ENCODE assay signal across 9 cellular contexts in the genomic region with DNA sequence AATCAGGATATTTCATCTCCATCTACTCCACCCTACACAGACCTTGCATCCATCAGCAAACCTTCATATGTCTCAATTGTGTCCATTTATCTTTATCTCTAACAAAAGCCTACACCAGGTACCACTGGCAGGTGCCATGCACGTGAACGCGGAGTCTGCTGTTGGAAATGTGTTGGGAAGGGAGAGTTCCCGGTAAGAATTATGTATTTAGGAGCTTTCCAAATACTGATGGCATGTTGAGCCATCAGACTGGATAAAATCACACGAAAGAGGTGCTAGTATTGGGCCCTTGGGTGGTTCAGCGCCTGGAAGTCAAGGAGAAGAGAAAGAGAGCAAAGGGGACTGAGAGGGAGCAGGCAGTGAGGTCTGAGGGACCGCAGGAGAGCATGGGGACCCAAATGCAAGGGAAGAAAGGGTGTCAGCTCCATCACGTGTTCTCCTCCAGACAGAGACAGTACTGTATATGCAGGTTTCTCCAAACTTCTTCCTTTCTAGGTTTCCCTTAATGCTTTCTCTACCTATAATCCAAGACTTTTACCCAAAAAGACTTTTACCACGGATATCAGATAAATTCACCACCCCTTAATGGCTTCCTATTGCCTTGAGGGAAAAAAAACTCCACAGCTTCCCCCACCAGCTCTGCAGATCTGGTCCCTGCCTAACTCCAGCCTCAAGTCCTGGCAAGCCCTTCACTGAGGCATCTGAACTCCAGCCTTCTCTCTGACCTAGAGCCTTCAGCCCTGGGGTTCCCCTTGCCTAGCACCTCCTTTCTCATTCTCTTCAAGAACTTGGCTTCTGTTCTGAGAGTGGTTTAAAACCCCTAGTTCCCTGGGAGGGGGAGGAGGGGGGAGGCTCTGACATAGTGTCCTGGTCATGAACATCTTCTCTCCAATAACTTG. TPM values are rescaled to one million over a fixed set of nuclear protein-coding genes. Genes with fewer than 3 reads are reported as not detected.
A peak's percentile ranks its signal among the peaks of the same experiment; 100 is the strongest.
DNase-seq lines count a peak whose midpoint lies in the region; ATAC-seq and TF ChIP-seq lines count a peak whose summit lies in the region.
"Had no signal": no experiment of that assay in that cellular context is flagged by ENCODE, and none has a peak within 500 bp of the region (broad histone marks: within the 10 kb centered on the region; RNA-seq: fewer than 3 reads in every experiment).

No MANE protein-coding gene starts in this region.

- POLR2A ChIA-PET in WTC11 (lab: Charles Lee) = no interaction called here
- POLR2A ChIA-PET in GM10248 (lab: Yijun Ruan, JAX) = interaction anchor here (0.5 kb wide), 1 partner anchor 27 kb away, joined by 5 read pairs; no protein-coding TSS in a partner anchor

- H3K4me1 ChIP-seq in foreskin keratinocyte = peaks cover 19% of the 10 kb centered on the region
- H3K4me1 ChIP-seq in tibial artery = peaks cover 0 to 11% (median 6%) of the 10 kb centered on the region in 4 donors

- peak; percentile 74 for DNase-seq in activated naive CD4-positive, alpha-beta T cell treated with anti-CD3 and anti-CD28 coated beads for 36 hours
- DNase-seq in activated naive CD4-positive, alpha-beta T cell treated with anti-CD3 and anti-CD28 coated beads, Interleukin-2, amount 50 U/mL, for 16 hours = no peak
- no peak for DNase-seq in WTC11 (ENCODE audit: low spot score)
- peak in 1 of 2 donors; percentile 45 for DNase-seq in foreskin keratinocyte
- DNase-seq in tibial artery = peak; percentile 10 to 45
- DNase-seq in NCI-H2107 (lab: John Stamatoyannopoulos, UW) = no peak
- DNase-seq in HPDE6-E6E7 (ENCODE audit: extremely low spot score) = no peak
- DNase-seq in GM10248 (ENCODE audit: extremely low spot score) = no peak
- DNase-seq: activated CD4-positive, CD25-positive, alpha-beta regulatory T cell had no signal

- no peak for ATAC-seq in WTC11
- ATAC-seq in foreskin keratinocyte = peak; percentile 16

- CTCF ChIA-PET in activated naive CD4-positive, alpha-beta T cell treated with anti-CD3 and anti-CD28 coated beads for 36 hours (lab: Charles Lee) = interaction anchor here (1.2 kb wide), 1 partner anchor 12 kb away, joined by 3 read pairs; no protein-coding TSS in a partner anchor
- CTCF ChIA-PET in WTC11 (lab: Charles Lee) = interaction anchor here (1.1 kb wide), 1 partner anchor 13 kb away, joined by 3 read pairs; no protein-coding TSS in a partner anchor
- CTCF ChIA-PET in GM10248 (lab: Yijun Ruan, JAX) = interaction anchor here (0.9 to 1.8 kb wide), 4 partner anchors 12 to 17 kb away, joined by 3 to 5 read pairs (median 4); no protein-coding TSS in a partner anchor

- TF ChIP-seq CTCF in WTC11 (IDR thresholded peaks at IDR 0.05) (no peak), foreskin keratinocyte (conservative IDR thresholded peaks at IDR 0.05) (no peak), tibial artery (IDR thresholded peaks at IDR 0.05) (no peak), GM10248 (IDR thresholded peaks at IDR 0.05; ENCODE audit: control extremely low read depth, extremely low read depth, low read depth, missing control alignments) (no peak)

- H3K27me3 Mint-ChIP-seq in activated naive CD4-positive, alpha-beta T cell treated with anti-CD3 and anti-CD28 coated beads for 36 hours (ENCODE audit: low read depth) = no peaks in the 10 kb centered on the region
- no peaks in the 10 kb centered on the region for H3K27me3 Mint-ChIP-seq in WTC11 (ENCODE audit: low read depth)

- no peaks in the 10 kb centered on the region for H3K9me3 Mint-ChIP-seq in activated naive CD4-positive, alpha-beta T cell treated with anti-CD3 and anti-CD28 coated beads for 36 hours
- no peaks in the 10 kb centered on the region for H3K9me3 Mint-ChIP-seq in WTC11

- H3K36me3 ChIP-seq in tibial artery = no peaks in the 10 kb centered on the region

- H3K36me3 Mint-ChIP-seq in activated naive CD4-positive, alpha-beta T cell treated with anti-CD3 and anti-CD28 coated beads for 36 hours (ENCODE audit: low read depth) = peaks cover 3% of the 10 kb centered on the region
- no peaks in the 10 kb centered on the region for H3K36me3 Mint-ChIP-seq in WTC11

- peak overlapping the region; percentile 77 for H3K27ac Mint-ChIP-seq in activated naive CD4-positive, alpha-beta T cell treated with anti-CD3 and anti-CD28 coated beads for 36 hours
- peak overlapping the region; percentile 28 for H3K27ac Mint-ChIP-seq in WTC11

- H3K4me1 Mint-ChIP-seq in activated naive CD4-positive, alpha-beta T cell treated with anti-CD3 and anti-CD28 coated beads for 36 hours (ENCODE audit: low read depth) = peaks cover 44% of the 10 kb centered on the region
- peaks cover 50% of the 10 kb centered on the region for H3K4me1 Mint-ChIP-seq in WTC11

- no peak overlapping the region for H3K4me3 ChIP-seq in tibial artery

- H3K27ac ChIP-seq in foreskin keratinocyte = no peak overlapping the region
- H3K27ac ChIP-seq in tibial artery = no peak overlapping the region

- intact Hi-C loops in activated naive CD4-positive, alpha-beta T cell treated with anti-CD3 and anti-CD28 coated beads for 36 hours (cut with micrococcal nuclease) = loop anchor here (1.0 to 10.0 kb wide), 4 partner anchors 11 to 686 kb away; no protein-coding TSS in a partner anchor
- intact Hi-C loops in tibial artery (cut with DNase I; ENCODE audit: low total_unique reads) = no loop called here

- H3K27me3 ChIP-seq in foreskin keratinocyte = no peaks in the 10 kb centered on the region
- no peaks in the 10 kb centered on the region for H3K27me3 ChIP-seq in tibial artery

- H3K4me3 Mint-ChIP-seq in activated naive CD4-positive, alpha-beta T cell treated with anti-CD3 and anti-CD28 coated beads for 36 hours = no peak overlapping the region
- H3K4me3 Mint-ChIP-seq in WTC11 = no peak overlapping the region

- H3K9me3 ChIP-seq in tibial artery = no peaks in the 10 kb centered on the region

TF ChIP-seq in WTC11, 78 proteins besides CTCF, POLR2A, EP300 and RAD21:
- TF ChIP-seq, protein P1, sequence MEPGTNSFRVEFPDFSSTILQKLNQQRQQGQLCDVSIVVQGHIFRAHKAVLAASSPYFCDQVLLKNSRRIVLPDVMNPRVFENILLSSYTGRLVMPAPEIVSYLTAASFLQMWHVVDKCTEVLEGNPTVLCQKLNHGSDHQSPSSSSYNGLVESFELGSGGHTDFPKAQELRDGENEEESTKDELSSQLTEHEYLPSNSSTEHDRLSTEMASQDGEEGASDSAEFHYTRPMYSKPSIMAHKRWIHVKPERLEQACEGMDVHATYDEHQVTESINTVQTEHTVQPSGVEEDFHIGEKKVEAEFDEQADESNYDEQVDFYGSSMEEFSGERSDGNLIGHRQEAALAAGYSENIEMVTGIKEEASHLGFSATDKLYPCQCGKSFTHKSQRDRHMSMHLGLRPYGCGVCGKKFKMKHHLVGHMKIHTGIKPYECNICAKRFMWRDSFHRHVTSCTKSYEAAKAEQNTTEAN (CRISPR knock-in tag; IDR thresholded peaks at IDR 0.05) = no peak
- no peak for TF ChIP-seq NR3C1 (CRISPR knock-in tag; conservative IDR thresholded peaks at IDR 0.05; ENCODE audit: low read depth)
- TF ChIP-seq ZNF138 (CRISPR knock-in tag; conservative IDR thresholded peaks at IDR 0.05) = no peak
- no peak for TF ChIP-seq TEAD4 (CRISPR knock-in tag; IDR thresholded peaks at IDR 0.05)
- no peak for TF ChIP-seq CREM (CRISPR knock-in tag; IDR thresholded peaks at IDR 0.05)
- no peak for TF ChIP-seq IRF2 (CRISPR knock-in tag; IDR thresholded peaks at IDR 0.05; ENCODE audit: borderline replicate concordance, low read depth)
- TF ChIP-seq GTF2I (CRISPR knock-in tag; conservative IDR thresholded peaks at IDR 0.05) = no peak
- no peak for TF ChIP-seq ATF6 (CRISPR knock-in tag; IDR thresholded peaks at IDR 0.05)
TF ChIP-seq in WTC11: peak in this region for 0.

RNA-seq across cellular contexts. Expression of gene ZNF217, which starts 4.8 kb away (rescaled TPM):
- total RNA-seq in activated naive CD4-positive, alpha-beta T cell treated with anti-CD3 and anti-CD28 coated beads for 36 hours = 10 to 100 TPM; 37.2 to 38.3 TPM
- total RNA-seq in WTC11 (2021) = 75.6 to 84.0 TPM (median 77.7 TPM) in 3 replicates
- total RNA-seq in foreskin keratinocyte = 36.8 and 37.4 TPM in 2 replicates
- polyA plus RNA-seq in foreskin keratinocyte = 5.1 and 5.9 TPM in 2 replicates

Comparison
In these comparisons a context has a peak if more than half of its experiments do, and no peak if none do; other contexts are left out.
1. DNase-seq: peak in activated naive CD4-positive, alpha-beta T cell treated with anti-CD3 and anti-CD28 coated beads for 36 hours (single experiment) and tibial artery (2 of 2); none in activated naive CD4-positive, alpha-beta T cell treated with anti-CD3 and anti-CD28 coated beads, Interleukin-2, amount 50 U/mL, for 16 hours (single experiment), WTC11 (single experiment), NCI-H2107 (single experiment), HPDE6-E6E7 (single experiment) and GM10248 (single experiment).